ENCODE assay signal across 1 cellular context in genomic region chr12:110079477-110080400, GRCh38.
A peak's percentile ranks its signal among the peaks of the same experiment; 100 is the strongest.
TF ChIP-seq lines count a peak whose summit lies in the region.

No MANE protein-coding gene starts in this region.

TF ChIP-seq in HepG2, 621 proteins besides CTCF, POLR2A, EP300 and RAD21 (continued from another document):
- TF ChIP-seq ATM (IDR thresholded peaks at IDR 0.05; ENCODE audit: borderline replicate concordance) (no peak), YEATS4 (CRISPR knock-in tag; IDR thresholded peaks at IDR 0.05; ENCODE audit: borderline replicate concordance) (peak; percentile 81), ZNF496 (CRISPR knock-in tag; IDR thresholded peaks at IDR 0.05; ENCODE audit: insufficient replicate concordance) (no peak), ZNF776 (CRISPR knock-in tag; IDR thresholded peaks at IDR 0.05) (peak; percentile 3; the same call in 1 of the 2 replicates), LCORL (IDR thresholded peaks at IDR 0.05) (0 out of 2 replicates have a peak, but pooled peaks have one; percentile 60), LCORL (CRISPR knock-in tag; IDR thresholded peaks at IDR 0.05) (peak; percentile 69; the same call in 1 of the 2 replicates), ZNF781 (CRISPR knock-in tag; IDR thresholded peaks at IDR 0.05; ENCODE audit: borderline replicate concordance, not compliant biosample characterization) (no peak), ZNF260 (CRISPR knock-in tag; IDR thresholded peaks at IDR 0.05; ENCODE audit: borderline replicate concordance, low read depth) (no peak), ZSCAN31 (CRISPR knock-in tag; IDR thresholded peaks at IDR 0.05; ENCODE audit: low read depth) (0 out of 2 replicates have a peak, but pooled peaks have one; percentile 51), PBX2 (CRISPR knock-in tag; IDR thresholded peaks at IDR 0.05) (no peak)
TF ChIP-seq in HepG2: peak in this region for 215.
